13 cellular contexts compared by ENCODE assay signal in the genomic region with DNA sequence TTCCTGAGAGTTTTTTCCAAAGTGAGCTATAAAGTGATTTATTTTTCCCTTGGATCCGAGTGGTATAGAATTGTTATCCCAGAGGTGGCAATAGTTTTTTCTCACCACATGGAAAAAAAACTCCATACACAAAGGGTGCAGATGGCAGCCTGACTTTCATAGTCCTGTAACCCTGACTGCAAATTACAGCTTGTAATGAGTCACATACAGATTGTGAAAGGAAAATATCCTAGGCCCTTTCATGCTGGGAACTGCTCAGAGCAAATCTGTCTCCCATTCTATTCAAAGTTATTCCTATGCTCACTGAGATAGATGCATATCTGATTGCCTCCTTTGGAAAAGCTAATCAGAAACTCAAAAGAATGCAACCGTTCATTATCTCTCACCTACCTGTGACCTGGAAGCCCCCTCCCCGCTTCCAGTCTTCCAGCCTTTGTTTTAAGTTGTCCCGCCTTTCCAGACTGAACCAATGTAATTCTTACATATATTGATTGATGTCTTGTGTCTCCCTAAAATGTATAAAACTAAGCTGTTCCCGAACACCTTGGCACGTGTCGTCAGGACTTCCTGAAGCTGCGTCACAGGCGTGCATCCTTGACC.
DNase-seq lines count a peak whose midpoint lies in the region; ATAC-seq and TF ChIP-seq lines count a peak whose summit lies in the region.
"Had no signal": no experiment of that assay in that cellular context is flagged by ENCODE, and none has a peak within 500 bp of the region (broad histone marks: within the 10 kb centered on the region; RNA-seq: fewer than 3 reads in every experiment).

No MANE protein-coding gene starts in this region.

- in situ Hi-C loops in GM23248 (cut with MboI) = no loop called here

- H2AFZ ChIP-seq in GM23248 = no peak overlapping the region

- peaks cover 25% of the 10 kb centered on the region for H3K36me3 Mint-ChIP-seq in endodermal cell (ENCODE audit: low read depth)
- H3K36me3 Mint-ChIP-seq: CD14-positive monocyte had no signal

- H3K9me3 Mint-ChIP-seq in endodermal cell = peaks cover 11% of the 10 kb centered on the region
- H3K9me3 Mint-ChIP-seq: activated CD4-positive, alpha-beta memory T cell treated with anti-CD3 and anti-CD28 coated beads, Interleukin-2, amount 10 ng/mL, durations not matched to agents 7 days and 5 days had no signal

- no peaks in the 10 kb centered on the region for H3K79me2 ChIP-seq in GM23248 (ENCODE audit: insufficient read depth)

- H3K4me3 ChIP-seq in GM23248 (no peak overlapping the region), endodermal cell (ENCODE audit: low read length) (peak overlapping the region; percentile 97), dorsolateral prefrontal cortex (no peak overlapping the region)
- H3K4me3 ChIP-seq: lung, sigmoid colon had no signal

- H3K27me3 ChIP-seq in GM23248 (replicated peaks; ENCODE audit: insufficient read depth) (no peaks in the 10 kb centered on the region), endodermal cell (ENCODE audit: control insufficient read depth, insufficient read depth, low read length, poor library complexity, severe bottlenecking) (no peaks in the 10 kb centered on the region), dorsolateral prefrontal cortex (no peaks in the 10 kb centered on the region)
- H3K27me3 ChIP-seq: sigmoid colon had no signal

- H3K4me1 Mint-ChIP-seq in endodermal cell = peaks cover 40% of the 10 kb centered on the region
- H3K4me1 Mint-ChIP-seq: activated CD4-positive, alpha-beta memory T cell treated with anti-CD3 and anti-CD28 coated beads, Interleukin-2, amount 10 ng/mL, durations not matched to agents 7 days and 5 days; CD14-positive monocyte had no signal

- H3K9me3 ChIP-seq in GM23248 (ENCODE audit: low read depth) (no peaks in the 10 kb centered on the region), endodermal cell (ENCODE audit: control insufficient read depth, low read length) (peaks cover 14% of the 10 kb centered on the region)
- H3K9me3 ChIP-seq: sigmoid colon had no signal

- no peaks in the 10 kb centered on the region for H3K9me2 ChIP-seq in GM23248 (ENCODE audit: insufficient read depth)

- H3K4me3 Mint-ChIP-seq in endodermal cell = peak overlapping the region; percentile 90
- H3K4me3 Mint-ChIP-seq: activated CD4-positive, alpha-beta memory T cell treated with anti-CD3 and anti-CD28 coated beads, Interleukin-2, amount 10 ng/mL, durations not matched to agents 7 days and 5 days; CD14-positive monocyte had no signal

- H3K27me3 Mint-ChIP-seq in endodermal cell (ENCODE audit: insufficient read depth) = no peaks in the 10 kb centered on the region
- H3K27me3 Mint-ChIP-seq: activated CD4-positive, alpha-beta memory T cell treated with anti-CD3 and anti-CD28 coated beads, Interleukin-2, amount 10 ng/mL, durations not matched to agents 7 days and 5 days had no signal

- no peaks in the 10 kb centered on the region for H3F3A ChIP-seq in GM23248 (ENCODE audit: insufficient read depth)

- no peak overlapping the region for H3K4me2 ChIP-seq in GM23248 (ENCODE audit: unreplicated experiment)

- WGBS in GM23248 (ENCODE audit: low coverage in 1 of 2, low lambda C conversion rate in 2 of 2, missing lambda C conversion rate in 2 of 2), 2 experiments = 63 to 64% methylated on average over 9 of the region's 9 CpGs
- WGBS in endodermal cell (ENCODE audit: insufficient coverage in 1 of 2, insufficient read length in 1 of 2), 2 experiments = 23 to 59% methylated on average over 5 to 9 of the region's 9 CpGs

- intact Hi-C loops in dorsolateral prefrontal cortex (cut with DNase I) = no loop called here

- DNase-seq in GM23248 (peak; percentile 77), NCI-H2081 treated with DMSO at 0.1 percent for 48 hours (lab: John Stamatoyannopoulos, UW) (peak; percentile 42), endodermal cell (peak; percentile 74), renal cortical epithelial cell (ENCODE audit: low read depth) (peak; percentile 24), NCI-H128 (lab: John Stamatoyannopoulos, UW; ENCODE audit: unreplicated experiment) (no peak), dorsolateral prefrontal cortex (no peak)
- DNase-seq: activated CD4-positive, alpha-beta memory T cell treated with anti-CD3 and anti-CD28 coated beads, Interleukin-2, amount 10 ng/mL, durations not matched to agents 7 days and 5 days; NCI-H510A treated with DMSO at 0.1 percent for 48 hours; sigmoid colon; stimulated activated naive CD4-positive, alpha-beta T cell treated with Interleukin-2 at 50 U/mL for 16 hours had no signal

- H3K4me1 ChIP-seq in GM23248 (ENCODE audit: insufficient read depth) (peaks cover 11% of the 10 kb centered on the region; the same call in 1 of the 2 replicates), endodermal cell (ENCODE audit: control insufficient read depth, insufficient read depth, low read length) (peaks cover 14% of the 10 kb centered on the region)
- H3K4me1 ChIP-seq: sigmoid colon had no signal

- no peak for ATAC-seq in HG03280 (IDR thresholded peaks at IDR 0.05; ENCODE audit: unreplicated experiment)

- H3K27ac Mint-ChIP-seq in endodermal cell = peak overlapping the region; percentile 96
- H3K27ac Mint-ChIP-seq: activated CD4-positive, alpha-beta memory T cell treated with anti-CD3 and anti-CD28 coated beads, Interleukin-2, amount 10 ng/mL, durations not matched to agents 7 days and 5 days; CD14-positive monocyte had no signal

- H3K36me3 ChIP-seq in GM23248 (ENCODE audit: low read depth) (no peaks in the 10 kb centered on the region), endodermal cell (ENCODE audit: control insufficient read depth, insufficient read depth, low read length) (peaks cover 23% of the 10 kb centered on the region)
- H3K36me3 ChIP-seq: sigmoid colon had no signal

- H4K20me1 ChIP-seq in GM23248 (ENCODE audit: insufficient read depth) = no peaks in the 10 kb centered on the region

- TF ChIP-seq CTCF in endodermal cell (conservative IDR thresholded peaks at IDR 0.05) = no peak
- TF ChIP-seq CTCF in dorsolateral prefrontal cortex (IDR thresholded peaks at IDR 0.05 in 54 of 56, conservative IDR thresholded peaks at IDR 0.05 in 2 of 56; ENCODE audit: low read depth in 1 of 56, partially characterized antibody in 56 of 56) = no peak

- H3K9ac ChIP-seq in GM23248 = peak overlapping the region; percentile 19; the same call in 1 of the 2 replicates
- H3K9ac ChIP-seq in endodermal cell (ENCODE audit: extremely low read depth, low read length, poor library complexity, severe bottlenecking) = peak overlapping the region; percentile 99

- H3K27ac ChIP-seq in GM23248 (0 out of 2 replicates have a peak overlapping the region, but pooled peaks have one; percentile 3), endodermal cell (ENCODE audit: low read depth, low read length) (peak overlapping the region; percentile 24), dorsolateral prefrontal cortex (no peak overlapping the region)
- H3K27ac ChIP-seq: sigmoid colon had no signal

Comparison
In these comparisons a context has a peak if more than half of its experiments do, and no peak if none do; other contexts are left out.
1. DNase-seq: peak in GM23248 (single experiment), NCI-H2081 treated with DMSO at 0.1 percent for 48 hours (single experiment), endodermal cell (single experiment) and renal cortical epithelial cell (single experiment); none in NCI-H128 (single experiment) and dorsolateral prefrontal cortex (0 of 10).
2. H3K27ac ChIP-seq: peak in GM23248 (single experiment) and endodermal cell (single experiment); none in dorsolateral prefrontal cortex (0 of 59).